ENCODE assay signal across 14 cellular contexts in the genomic region with DNA sequence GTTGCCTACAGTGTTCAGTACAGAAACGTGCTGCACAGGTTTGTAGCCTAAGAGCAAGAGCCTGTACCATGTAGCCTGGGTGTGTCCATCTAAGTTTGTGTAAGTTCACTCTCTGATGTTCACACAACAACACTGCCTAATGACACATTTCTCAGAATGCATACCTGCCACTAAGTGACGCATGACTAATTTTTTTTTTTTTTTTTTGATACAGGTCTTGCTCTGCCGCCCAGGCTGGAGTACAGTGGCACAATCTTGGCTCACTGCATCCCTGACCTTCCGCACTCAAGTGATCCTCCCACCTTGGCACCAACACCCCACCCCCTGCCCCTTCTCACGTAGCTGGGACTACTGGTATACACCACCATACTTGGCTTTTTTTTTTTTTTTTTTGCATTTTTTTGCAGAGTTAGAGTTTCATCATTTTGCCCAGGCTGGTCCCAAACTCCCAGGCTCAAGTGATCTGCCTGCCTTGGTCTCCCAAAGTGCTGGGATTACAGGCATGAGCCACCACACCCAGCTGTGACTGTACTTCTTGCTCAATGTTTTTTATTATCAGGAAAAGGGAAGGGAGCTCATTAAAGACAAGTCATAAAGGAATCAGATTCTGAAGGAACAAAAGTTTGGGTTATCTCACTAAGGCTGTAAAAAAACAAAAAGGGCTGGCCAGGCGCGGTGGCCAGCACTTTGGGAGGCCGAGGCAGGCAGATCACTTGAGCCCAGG. TPM values are rescaled to one million over a fixed set of nuclear protein-coding genes. Genes with fewer than 3 reads are reported as not detected.
DNase-seq lines count a peak whose midpoint lies in the region; ATAC-seq and TF ChIP-seq lines count a peak whose summit lies in the region.
"Had no signal": no experiment of that assay in that cellular context is flagged by ENCODE, and none has a peak within 500 bp of the region (broad histone marks: within the 10 kb centered on the region; RNA-seq: fewer than 3 reads in every experiment).

No MANE protein-coding gene starts in this region.

- intact Hi-C loops in testis (cut with DNase I; ENCODE audit: low total_unique reads) = no loop called here

- H3K27me3 ChIP-seq in fibroblast of lung (ENCODE audit: control insufficient read depth, insufficient read depth, low read length) (no peaks in the 10 kb centered on the region), osteoblast (ENCODE audit: insufficient read depth, low read length) (no peaks in the 10 kb centered on the region), testis (no peaks in the 10 kb centered on the region)
- H3K27me3 ChIP-seq: BE2C had no signal

- H2AFZ ChIP-seq in fibroblast of lung (ENCODE audit: low read length) = no peak overlapping the region
- no peak overlapping the region for H2AFZ ChIP-seq in osteoblast (ENCODE audit: low read length)

- H3K9me3 ChIP-seq in fibroblast of lung (ENCODE audit: control insufficient read depth, insufficient read depth, low read depth, low read length) = no peaks in the 10 kb centered on the region
- H3K9me3 ChIP-seq in osteoblast (ENCODE audit: low read depth, low read length) = no peaks in the 10 kb centered on the region
- H3K9me3 ChIP-seq in testis = no peaks in the 10 kb centered on the region
- H3K9me3 ChIP-seq: BE2C had no signal

- H3K36me3 ChIP-seq in fibroblast of lung (ENCODE audit: control insufficient read depth, insufficient read depth, low read length) (no peaks in the 10 kb centered on the region), osteoblast (ENCODE audit: insufficient read depth, low read length) (no peaks in the 10 kb centered on the region), testis (ENCODE audit: low read depth, missing control alignments) (no peaks in the 10 kb centered on the region)
- H3K36me3 ChIP-seq: BE2C had no signal

- H3K4me3 ChIP-seq in fibroblast of lung (replicated peaks in 1 of 4; ENCODE audit: control extremely low read depth in 1 of 4, insufficient read depth in 1 of 4, low read depth in 3 of 4, low read length in 4 of 4) (no peak overlapping the region), osteoblast (ENCODE audit: insufficient read depth, low read length) (no peak overlapping the region), testis (no peak overlapping the region)

- ATAC-seq in HG03460 (IDR thresholded peaks at IDR 0.05; ENCODE audit: unreplicated experiment) = no peak
- ATAC-seq in GM18520 (IDR thresholded peaks at IDR 0.05; ENCODE audit: unreplicated experiment) = no peak
- no peak for ATAC-seq in HG02642 (IDR thresholded peaks at IDR 0.05; ENCODE audit: poor library complexity, unreplicated experiment)

- H3K79me2 ChIP-seq in fibroblast of lung (ENCODE audit: control insufficient read depth, insufficient read depth, low read length) (no peaks in the 10 kb centered on the region), osteoblast (ENCODE audit: insufficient read depth, low read length) (no peaks in the 10 kb centered on the region)

- no peak overlapping the region for H3K9ac ChIP-seq in fibroblast of lung (ENCODE audit: insufficient read depth, low read length)

- H3K4me2 ChIP-seq in fibroblast of lung (ENCODE audit: extremely low read depth, insufficient read depth, low read length) (no peak overlapping the region), osteoblast (ENCODE audit: insufficient read depth, low read length) (no peak overlapping the region)

- H4K20me1 ChIP-seq in fibroblast of lung (ENCODE audit: control insufficient read depth, extremely low read depth, insufficient read depth, low read length) = no peaks in the 10 kb centered on the region
- no peaks in the 10 kb centered on the region for H4K20me1 ChIP-seq in osteoblast (ENCODE audit: insufficient read depth, low read length)

- no peak for TF ChIP-seq CTCF in fibroblast of lung (conservative IDR thresholded peaks at IDR 0.05 in 1 of 2, IDR thresholded peaks at IDR 0.05 in 1 of 2; ENCODE audit: low read depth in 1 of 2, low read length in 2 of 2)
- TF ChIP-seq CTCF in osteoblast (IDR thresholded peaks at IDR 0.05; ENCODE audit: extremely low read depth, low read depth, low read length) = no peak
- TF ChIP-seq CTCF in testis (IDR thresholded peaks at IDR 0.05) = no peak

- H3K4me1 ChIP-seq in fibroblast of lung (ENCODE audit: control insufficient read depth, extremely low read depth, insufficient read depth, low read length) (no peaks in the 10 kb centered on the region), osteoblast (ENCODE audit: insufficient read depth, low read length) (peaks cover 3% of the 10 kb centered on the region), testis (peaks cover 13% of the 10 kb centered on the region)
- H3K4me1 ChIP-seq: BE2C had no signal

- no peak overlapping the region for H3K27ac ChIP-seq in fibroblast of lung (ENCODE audit: insufficient read depth, low read length)
- H3K27ac ChIP-seq in osteoblast (ENCODE audit: low read depth, low read length) = no peak overlapping the region
- no peak overlapping the region for H3K27ac ChIP-seq in testis
- H3K27ac ChIP-seq: HL-60 had no signal

- DNase-seq in AG08395 (ENCODE audit: low spot score) (peak; percentile 61), NCI-H460 (ENCODE audit: extremely low read depth, low read depth) (peak; percentile 61), fibroblast of lung (ENCODE audit: low read depth in 2 of 2) (peak; percentile 48 to 71), osteoblast (ENCODE audit: insufficient read length, low spot score, missing footprints) (peak; percentile 93), testis (no peak)
- DNase-seq: activated effector memory CD4-positive, alpha-beta T cell treated with anti-CD3 and anti-CD28 coated beads, Interleukin-2, amount 50 U/mL, for 16 hours; BE2C; GOT3; NCI-H2227 treated with DMSO at 0.1 percent for 48 hours had no signal

- no peak for TF ChIP-seq POLR2A in testis (IDR thresholded peaks at IDR 0.05)

- 70 to 73% methylated on average over 8 of the region's 8 CpGs for WGBS in testis, 2 donors

RNA-seq across cellular contexts. Expression of gene CDC42BPB, which starts 10.0 kb away (rescaled TPM):
- total RNA-seq in NCI-H460 (2014; rRNA removed; shearing (Covaris generic)) = 49.8 and 54.9 TPM in 2 replicates
- polyA plus RNA-seq in NCI-H460 (2014; cell fraction: nucleus; rRNA removed) = 60.8 and 89.8 TPM in 2 replicates
- 66.8 and 98.3 TPM in 2 replicates for total RNA-seq in fibroblast of lung
- polyA plus RNA-seq in fibroblast of lung = 44.8 and 53.1 TPM in 2 replicates
- polyA plus RNA-seq in fibroblast of lung (2012) = 52.4 and 59.6 TPM in 2 replicates
- polyA minus RNA-seq in fibroblast of lung (ENCODE audit: low replicate concordance) = 258 and 297 TPM in 2 replicates
- total RNA-seq in osteoblast = 99.9 and 118 TPM in 2 replicates
- 100 to 1,000 TPM; 201 to 216 TPM for total RNA-seq in testis
- polyA plus RNA-seq in testis (ENCODE audit: insufficient read depth, low read depth, low replicate concordance) = 90.3 TPM

RNA-seq across cellular contexts. Expression of gene LBHD2, which starts 16.6 kb away (rescaled TPM):
- total RNA-seq in NCI-H460 (2014; rRNA removed; shearing (Covaris generic)) = not detected in 2 replicates
- not detected in 2 replicates for polyA plus RNA-seq in NCI-H460 (2014; cell fraction: nucleus; rRNA removed)
- total RNA-seq in fibroblast of lung (not detected in 2 replicates), osteoblast (not detected in 2 replicates), testis (1 to 10 TPM; 1.9 to 5.6 TPM)
- polyA plus RNA-seq in fibroblast of lung (not detected in 2 replicates), testis (ENCODE audit: insufficient read depth, low read depth, low replicate concordance) (3.9 TPM)
- polyA plus RNA-seq in fibroblast of lung (2012) = not detected in 2 replicates
- not detected in 2 replicates for polyA minus RNA-seq in fibroblast of lung (ENCODE audit: low replicate concordance)
- polyA plus RNA-seq: neural cell had no signal

RNA-seq across cellular contexts. Expression of gene EXOC3L4, which starts 27.1 kb away (rescaled TPM):
- 0.72 and 1.8 TPM in 2 replicates for total RNA-seq in NCI-H460 (2014; rRNA removed; shearing (Covaris generic))
- 4.9 and 23.1 TPM in 2 replicates for polyA plus RNA-seq in NCI-H460 (2014; cell fraction: nucleus; rRNA removed)
- total RNA-seq in fibroblast of lung (0.26 and 0.50 TPM in 2 replicates), osteoblast (0.29 TPM in 1 of 2 replicates, not detected in the other), testis (1 to 10 TPM; 1.0 to 2.4 TPM)
- polyA plus RNA-seq in fibroblast of lung (0.18 and 0.39 TPM in 2 replicates), testis (ENCODE audit: insufficient read depth, low read depth, low replicate concordance) (2.4 TPM)
- polyA plus RNA-seq in fibroblast of lung (2012) = 0.16 and 0.51 TPM in 2 replicates
- not detected in 2 replicates for polyA minus RNA-seq in fibroblast of lung (ENCODE audit: low replicate concordance)
- polyA plus RNA-seq: neural cell had no signal

RNA-seq across cellular contexts. Expression of gene TNFAIP2, which starts 55.9 kb away (rescaled TPM):
- total RNA-seq in NCI-H460 (2014; rRNA removed; shearing (Covaris generic)) = 383 and 397 TPM in 2 replicates
- 867 and 904 TPM in 2 replicates for polyA plus RNA-seq in NCI-H460 (2014; cell fraction: nucleus; rRNA removed)
- 102 and 139 TPM in 2 replicates for total RNA-seq in fibroblast of lung
- polyA plus RNA-seq in fibroblast of lung = 31.6 and 71.5 TPM in 2 replicates
- polyA plus RNA-seq in fibroblast of lung (2012) = 38.4 and 86.3 TPM in 2 replicates
- 91.2 and 178 TPM in 2 replicates for polyA minus RNA-seq in fibroblast of lung (ENCODE audit: low replicate concordance)
- total RNA-seq in osteoblast = 41.3 and 60.1 TPM in 2 replicates
- 10 to 100 TPM; 44.9 to 51.8 TPM for total RNA-seq in testis
- 92.8 TPM for polyA plus RNA-seq in testis (ENCODE audit: insufficient read depth, low read depth, low replicate concordance)
